ENCODE assay signal across 8 cellular contexts in genomic region chr20:25408170-25408547, GRCh38. TPM values are rescaled to one million over a fixed set of nuclear protein-coding genes. Genes with fewer than 3 reads are reported as not detected.
A peak's percentile ranks its signal among the peaks of the same experiment; 100 is the strongest.
DNase-seq lines count a peak whose midpoint lies in the region; ATAC-seq, FAIRE-seq and TF ChIP-seq lines count a peak whose summit lies in the region.

No MANE protein-coding gene starts in this region.

- peak overlapping the region; percentile 78 to 89 (median 88) for H3K4me3 ChIP-seq in HepG2 (replicated peaks in 1 of 3; ENCODE audit: insufficient read depth in 1 of 3, low read depth in 2 of 3, low read length in 3 of 3)
- peak overlapping the region; percentile 78 for H3K4me3 ChIP-seq in upper lobe of right lung

- no peaks in the 10 kb centered on the region for H4K20me1 ChIP-seq in HepG2 (ENCODE audit: insufficient read depth, low read length)

- no peak for TF ChIP-seq POLR2A in HepG2 (IDR thresholded peaks at IDR 0.05; ENCODE audit: insufficient read depth in 1 of 2, low read depth in 2 of 2, low read length in 2 of 2)

- H3K4me1 ChIP-seq in HepG2 (ENCODE audit: insufficient read depth, low read length) (peaks cover 24% of the 10 kb centered on the region), upper lobe of right lung (peaks cover 8% of the 10 kb centered on the region)

- CTCF ChIA-PET in activated naive CD4-positive, alpha-beta T cell treated with anti-CD3 and anti-CD28 coated beads, Interleukin-2, amount 10 ng/mL, durations not matched to agents 7 days and 5 days (lab: Charles Lee): interaction anchor here (0.8 to 2.0 kb wide), 2 partner anchors 9 to 216 kb away, joined by 3 to 11 read pairs; no protein-coding TSS in a partner anchor
- CTCF ChIA-PET in HepG2 (lab: Yijun Ruan, JAX; ENCODE audit: low intra/inter-chr PET ratio, low total read pairs): interaction anchor here (0.7 kb wide), 1 partner anchor 98 kb away, joined by 3 read pairs; no protein-coding TSS in a partner anchor

- no peaks in the 10 kb centered on the region for H3K27me3 Mint-ChIP-seq in activated naive CD4-positive, alpha-beta T cell treated with anti-CD3 and anti-CD28 coated beads, Interleukin-2, amount 10 ng/mL, durations not matched to agents 7 days and 5 days
- H3K27me3 Mint-ChIP-seq in activated naive CD8-positive, alpha-beta T cell treated with anti-CD3 and anti-CD28 coated beads, Interleukin-2, amount 10 ng/mL, durations not matched to agents 7 days and 5 days: no peaks in the 10 kb centered on the region

- H3K4me2 ChIP-seq in HepG2 (ENCODE audit: low read depth, low read length): peak overlapping the region; percentile 94

- H3K4me1 Mint-ChIP-seq in activated naive CD4-positive, alpha-beta T cell treated with anti-CD3 and anti-CD28 coated beads, Interleukin-2, amount 10 ng/mL, durations not matched to agents 7 days and 5 days: peaks cover 25% of the 10 kb centered on the region
- peaks cover 16% of the 10 kb centered on the region for H3K4me1 Mint-ChIP-seq in activated naive CD8-positive, alpha-beta T cell treated with anti-CD3 and anti-CD28 coated beads, Interleukin-2, amount 10 ng/mL, durations not matched to agents 7 days and 5 days

- POLR2A ChIA-PET in activated naive CD8-positive, alpha-beta T cell treated with anti-CD3 and anti-CD28 coated beads, Interleukin-2, amount 10 ng/mL, durations not matched to agents 7 days and 5 days (lab: Charles Lee): interaction anchor here (0.9 to 1.8 kb wide), 3 partner anchors 17 to 160 kb away, joined by 3 to 19 read pairs (median 13); partner anchors contain the start of genes ABHD12 and PYGB
- POLR2A ChIA-PET in HepG2 (lab: Yijun Ruan, JAX): interaction anchor here (1.1 to 2.5 kb wide), 12 partner anchors 8 to 215 kb away, joined by 3 to 25 read pairs (median 5); partner anchors contain the start of genes ABHD12, ENTPD6 and PYGB

- H3K36me3 ChIP-seq in HepG2 (replicated peaks in 1 of 2; ENCODE audit: control insufficient read depth in 1 of 2, insufficient read depth in 2 of 2, low read length in 2 of 2): peaks cover 1 to 5% of the 10 kb centered on the region in 2 experiments; a peak in 1 of 5 replicates
- H3K36me3 ChIP-seq in upper lobe of right lung: no peaks in the 10 kb centered on the region

- intact Hi-C loops in HepG2 (cut with micrococcal nuclease; ENCODE audit: unreplicated experiment): no loop called here
- intact Hi-C loops in upper lobe of right lung (cut with DNase I): loop anchor here (10.0 kb wide), 1 partner anchor 343 kb away; no protein-coding TSS in a partner anchor

- H3K79me2 ChIP-seq in HepG2 (ENCODE audit: insufficient read depth, low read length): peaks cover 22% of the 10 kb centered on the region

- no peaks in the 10 kb centered on the region; a peak in 1 of 5 replicates for H3K27me3 ChIP-seq in HepG2 (ENCODE audit: control insufficient read depth in 1 of 2, insufficient read depth in 2 of 2, low read length in 2 of 2)
- no peaks in the 10 kb centered on the region for H3K27me3 ChIP-seq in upper lobe of right lung

- H3K27ac ChIP-seq in HepG2 (ENCODE audit: extremely low read length, insufficient read depth, low read length) (peak overlapping the region; percentile 86), upper lobe of right lung (no peak overlapping the region)

- H3K27ac Mint-ChIP-seq in activated naive CD4-positive, alpha-beta T cell treated with anti-CD3 and anti-CD28 coated beads, Interleukin-2, amount 10 ng/mL, durations not matched to agents 7 days and 5 days: peak overlapping the region; percentile 90
- peak overlapping the region; percentile 77 for H3K27ac Mint-ChIP-seq in activated naive CD8-positive, alpha-beta T cell treated with anti-CD3 and anti-CD28 coated beads, Interleukin-2, amount 10 ng/mL, durations not matched to agents 7 days and 5 days

- no peak for ATAC-seq in activated naive CD8-positive, alpha-beta T cell treated with anti-CD3 and anti-CD28 coated beads, Interleukin-2, amount 10 ng/mL, durations not matched to agents 7 days and 5 days (ENCODE audit: low read depth)
- ATAC-seq in HepG2 (peak; percentile 4; the same call in 1 of the 3 replicates), upper lobe of right lung (no peak), GM18870 (IDR thresholded peaks at IDR 0.05; ENCODE audit: unreplicated experiment) (no peak), HG02623 (IDR thresholded peaks at IDR 0.05; ENCODE audit: unreplicated experiment) (no peak)

- no peak for TF ChIP-seq CTCF in HepG2 (CRISPR knock-in tag; IDR thresholded peaks at IDR 0.05)
- TF ChIP-seq CTCF in upper lobe of right lung (IDR thresholded peaks at IDR 0.05): no peak

- no peak for TF ChIP-seq EP300 in HepG2 (IDR thresholded peaks at IDR 0.05; ENCODE audit: low read depth in 2 of 2, low read length in 2 of 2)
- no peak for TF ChIP-seq EP300 in HepG2 (CRISPR knock-in tag; IDR thresholded peaks at IDR 0.05; ENCODE audit: borderline replicate concordance)

- no peak for DNase-seq in activated naive CD4-positive, alpha-beta T cell treated with anti-CD3 and anti-CD28 coated beads, Interleukin-2, amount 10 ng/mL, durations not matched to agents 7 days and 5 days
- no peak for DNase-seq in activated naive CD4-positive, alpha-beta T cell treated with anti-CD3 and anti-CD28 coated beads, Interleukin-2, amount 50 U/mL, for 16 hours
- DNase-seq in activated naive CD8-positive, alpha-beta T cell treated with anti-CD3 and anti-CD28 coated beads, Interleukin-2, amount 10 ng/mL, durations not matched to agents 7 days and 5 days: no peak
- DNase-seq in HepG2 (ENCODE audit: low spot score) (no peak), upper lobe of right lung (no peak), H4 (ENCODE audit: low spot score) (no peak)

- H3K9me3 ChIP-seq in HepG2 (ENCODE audit: low read length) (peaks cover 16% of the 10 kb centered on the region), upper lobe of right lung (no peaks in the 10 kb centered on the region)

- peak; percentile 26 for FAIRE-seq in HepG2 (lab: Jason Lieb, UNC)

- no peak for TF ChIP-seq RAD21 in HepG2 (CRISPR knock-in tag; IDR thresholded peaks at IDR 0.05)

- in situ Hi-C loops in HepG2 (cut with HindIII; ENCODE audit: extremely low pct_ligation_motif_present, low pct_unique_long_range_greater_than_20kb): no loop called here

- no TSS peak for BruUV-seq in HepG2 (replicated peaks; lab: Mats Ljungman, UMichigan)

- peaks cover 11% of the 10 kb centered on the region for H3K36me3 Mint-ChIP-seq in activated naive CD4-positive, alpha-beta T cell treated with anti-CD3 and anti-CD28 coated beads, Interleukin-2, amount 10 ng/mL, durations not matched to agents 7 days and 5 days
- H3K36me3 Mint-ChIP-seq in activated naive CD8-positive, alpha-beta T cell treated with anti-CD3 and anti-CD28 coated beads, Interleukin-2, amount 10 ng/mL, durations not matched to agents 7 days and 5 days: peaks cover 20% of the 10 kb centered on the region

- WGBS in HepG2 (ENCODE audit: low lambda C conversion rate): 4% methylated on average over 4 of the region's 4 CpGs

- H3K9me3 Mint-ChIP-seq in activated naive CD4-positive, alpha-beta T cell treated with anti-CD3 and anti-CD28 coated beads, Interleukin-2, amount 10 ng/mL, durations not matched to agents 7 days and 5 days: peaks cover 13% of the 10 kb centered on the region
- H3K9me3 Mint-ChIP-seq in activated naive CD8-positive, alpha-beta T cell treated with anti-CD3 and anti-CD28 coated beads, Interleukin-2, amount 10 ng/mL, durations not matched to agents 7 days and 5 days: peaks cover 6% of the 10 kb centered on the region

- peak overlapping the region; percentile 62 for H2AFZ ChIP-seq in HepG2 (ENCODE audit: low read length)

- peak overlapping the region; percentile 88 for H3K9ac ChIP-seq in HepG2 (ENCODE audit: insufficient read depth, low read depth, low read length)

- H3K4me3 Mint-ChIP-seq in activated naive CD4-positive, alpha-beta T cell treated with anti-CD3 and anti-CD28 coated beads, Interleukin-2, amount 10 ng/mL, durations not matched to agents 7 days and 5 days: peak overlapping the region; percentile 93
- peak overlapping the region; percentile 84 for H3K4me3 Mint-ChIP-seq in activated naive CD8-positive, alpha-beta T cell treated with anti-CD3 and anti-CD28 coated beads, Interleukin-2, amount 10 ng/mL, durations not matched to agents 7 days and 5 days

RNA-seq across cellular contexts. Expression of gene GINS1, which starts 0.7 kb away (rescaled TPM):
- 10 to 100 TPM; 23.7 to 25.6 TPM for total RNA-seq in activated naive CD8-positive, alpha-beta T cell treated with anti-CD3 and anti-CD28 coated beads, Interleukin-2, amount 10 ng/mL, durations not matched to agents 7 days and 5 days
- total RNA-seq in HepG2 (2016; rRNA removed; fragmentation: Illumina TruSeq; extraction: Trizol): 59.9 and 74.6 TPM in 2 replicates
- total RNA-seq in HepG2 (2016; cell fraction: cytosol; rRNA removed; fragmentation: Illumina TruSeq; extraction: Trizol; ENCODE audit: low read depth): 12.1 and 13.7 TPM in 2 replicates
- 62.2 and 82.5 TPM in 2 replicates for total RNA-seq in HepG2 (2016; cell fraction: insoluble cytoplasmic fraction; rRNA removed; fragmentation: Illumina TruSeq; extraction: Trizol)
- total RNA-seq in HepG2 (2016; cell fraction: membrane; rRNA removed; fragmentation: Illumina TruSeq; extraction: Trizol): 27.4 and 32.8 TPM in 2 replicates
- total RNA-seq in HepG2 (2016; cell fraction: nucleus; rRNA removed; fragmentation: Illumina TruSeq; extraction: Trizol): 30.1 and 33.0 TPM in 2 replicates
- 10.3 and 14.6 TPM in 2 replicates for polyA plus RNA-seq in HepG2 (2011; rRNA removed)
- polyA plus RNA-seq in HepG2 (2011; cell fraction: cytosol; rRNA removed): 8.1 and 9.7 TPM in 2 replicates
- 5.7 and 6.6 TPM in 2 replicates for polyA plus RNA-seq in HepG2 (2011; cell fraction: nucleus; rRNA removed)
- 6.6 and 15.3 TPM in 2 replicates for polyA plus RNA-seq in HepG2 (2012)
- polyA plus RNA-seq in HepG2 (2016; cell fraction: cytosol; fragmentation: Illumina TruSeq; extraction: Trizol; ENCODE audit: low read depth): 3.4 and 3.7 TPM in 2 replicates
- 62.2 and 68.3 TPM in 2 replicates for polyA plus RNA-seq in HepG2 (2016; cell fraction: insoluble cytoplasmic fraction; fragmentation: Illumina TruSeq; extraction: Trizol; ENCODE audit: low read depth)
- 11.0 and 11.7 TPM in 2 replicates for polyA plus RNA-seq in HepG2 (2016; cell fraction: membrane; fragmentation: Illumina TruSeq; extraction: Trizol; ENCODE audit: low read depth)
- polyA plus RNA-seq in HepG2 (2016; cell fraction: nucleus; fragmentation: Illumina TruSeq; extraction: Trizol; ENCODE audit: insufficient read depth, low read depth): 50.8 and 54.7 TPM in 2 replicates
- polyA minus RNA-seq in HepG2 (2011; rRNA and poly(A)+ RNA removed; ENCODE audit: low replicate concordance): 9.2 and 15.1 TPM in 2 replicates
- polyA minus RNA-seq in HepG2 (2011; cell fraction: cytosol; rRNA and poly(A)+ RNA removed): 8.7 and 11.2 TPM in 2 replicates
- polyA minus RNA-seq in HepG2 (2011; cell fraction: nucleus; rRNA and poly(A)+ RNA removed): 8.8 and 9.4 TPM in 2 replicates
- total RNA-seq in upper lobe of right lung: 0.55 TPM
- 16.3 and 20.3 TPM in 2 replicates for total RNA-seq in H4 (2014; rRNA removed; shearing (Covaris generic))

RNA-seq across cellular contexts. Expression of gene ABHD12, which starts 17.5 kb away (rescaled TPM):
- total RNA-seq in activated naive CD8-positive, alpha-beta T cell treated with anti-CD3 and anti-CD28 coated beads, Interleukin-2, amount 10 ng/mL, durations not matched to agents 7 days and 5 days: 10 to 100 TPM; 26.5 to 27.3 TPM
- 43.1 and 72.1 TPM in 2 replicates for total RNA-seq in HepG2 (2016; rRNA removed; fragmentation: Illumina TruSeq; extraction: Trizol)
- 73.1 and 89.7 TPM in 2 replicates for total RNA-seq in HepG2 (2016; cell fraction: cytosol; rRNA removed; fragmentation: Illumina TruSeq; extraction: Trizol; ENCODE audit: low read depth)
- total RNA-seq in HepG2 (2016; cell fraction: insoluble cytoplasmic fraction; rRNA removed; fragmentation: Illumina TruSeq; extraction: Trizol): 38.1 and 70.5 TPM in 2 replicates
- 99.5 and 113 TPM in 2 replicates for total RNA-seq in HepG2 (2016; cell fraction: membrane; rRNA removed; fragmentation: Illumina TruSeq; extraction: Trizol)
- 57.0 and 61.3 TPM in 2 replicates for total RNA-seq in HepG2 (2016; cell fraction: nucleus; rRNA removed; fragmentation: Illumina TruSeq; extraction: Trizol)
- polyA plus RNA-seq in HepG2 (2011; rRNA removed): 23.5 and 28.9 TPM in 2 replicates
- 29.9 and 33.0 TPM in 2 replicates for polyA plus RNA-seq in HepG2 (2011; cell fraction: cytosol; rRNA removed)
- 27.9 TPM in 2 replicates for polyA plus RNA-seq in HepG2 (2011; cell fraction: nucleus; rRNA removed)
- polyA plus RNA-seq in HepG2 (2012): 51.1 and 71.7 TPM in 2 replicates
- 72.8 and 82.5 TPM in 2 replicates for polyA plus RNA-seq in HepG2 (2016; cell fraction: cytosol; fragmentation: Illumina TruSeq; extraction: Trizol; ENCODE audit: low read depth)
- polyA plus RNA-seq in HepG2 (2016; cell fraction: insoluble cytoplasmic fraction; fragmentation: Illumina TruSeq; extraction: Trizol; ENCODE audit: low read depth): 45.4 and 52.7 TPM in 2 replicates
- 96.3 and 99.8 TPM in 2 replicates for polyA plus RNA-seq in HepG2 (2016; cell fraction: membrane; fragmentation: Illumina TruSeq; extraction: Trizol; ENCODE audit: low read depth)
- 89.1 and 91.9 TPM in 2 replicates for polyA plus RNA-seq in HepG2 (2016; cell fraction: nucleus; fragmentation: Illumina TruSeq; extraction: Trizol; ENCODE audit: insufficient read depth, low read depth)
- polyA minus RNA-seq in HepG2 (2011; rRNA and poly(A)+ RNA removed; ENCODE audit: low replicate concordance): 28.9 and 42.1 TPM in 2 replicates
- polyA minus RNA-seq in HepG2 (2011; cell fraction: cytosol; rRNA and poly(A)+ RNA removed): 18.7 and 23.4 TPM in 2 replicates
- polyA minus RNA-seq in HepG2 (2011; cell fraction: nucleus; rRNA and poly(A)+ RNA removed): 40.6 and 42.5 TPM in 2 replicates
- 45.2 TPM for total RNA-seq in upper lobe of right lung
- 22.5 and 24.7 TPM in 2 replicates for total RNA-seq in H4 (2014; rRNA removed; shearing (Covaris generic))
